In genomic region chr20:13061381-13061780, GRCh38 we compare ENCODE assay signal across 32 cellular contexts. TPM values are rescaled to one million over a fixed set of nuclear protein-coding genes. Genes with fewer than 3 reads are reported as not detected.
A peak's percentile ranks its signal among the peaks of the same experiment; 100 is the strongest.
DNase-seq lines count a peak whose midpoint lies in the region; ATAC-seq, FAIRE-seq and TF ChIP-seq lines count a peak whose summit lies in the region.
"Had no signal": no experiment of that assay in that cellular context is flagged by ENCODE, and none has a peak within 500 bp of the region (broad histone marks: within the 10 kb centered on the region; RNA-seq: fewer than 3 reads in every experiment).

No MANE protein-coding gene starts in this region.

- CTCF ChIA-PET in PC-3 (lab: Charles Lee) = no interaction called here

- POLR2A ChIA-PET in PC-3 (lab: Charles Lee; ENCODE audit: unreplicated experiment) = no interaction called here

- peak; percentile 70 for ATAC-seq in PC-3
- peak; percentile 98 for ATAC-seq in foreskin keratinocyte
- no peak for ATAC-seq in GM19395 (IDR thresholded peaks at IDR 0.05; ENCODE audit: unreplicated experiment)
- ATAC-seq: A549; activated T-cell treated with anti-CD3 and anti-CD28 coated beads, Interleukin-2, amount 50 U/mL, for 4 hours; effector memory CD8-positive, alpha-beta T cell; GM23338; K562; upper lobe of right lung; WTC11 had no signal

- H3K4me1 ChIP-seq in PC-3 (ENCODE audit: insufficient read depth, low read length) (peaks cover 12% of the 10 kb centered on the region), foreskin keratinocyte (no peaks in the 10 kb centered on the region), small intestine (ENCODE audit: control insufficient read depth in 2 of 2, insufficient read depth in 1 of 2, low read depth in 1 of 2, low read length in 1 of 2) (no peaks in the 10 kb centered on the region), ascending aorta (no peaks in the 10 kb centered on the region)
- H3K4me1 ChIP-seq: A549, upper lobe of right lung had no signal

- no peaks in the 10 kb centered on the region for H3K79me2 ChIP-seq in PC-3 (ENCODE audit: low read length)

- H3K4me2 ChIP-seq in PC-3 (ENCODE audit: low read length) = peak overlapping the region; percentile 4
- H3K4me2 ChIP-seq: A549, GM23338, SK-N-SH, smooth muscle cell had no signal

- H3K4me3 ChIP-seq in PC-3 (ENCODE audit: low read length) = no peak overlapping the region
- H3K4me3 ChIP-seq in small intestine (ENCODE audit: low read depth in 1 of 2, low read length in 2 of 2) = no peak overlapping the region
- H3K4me3 ChIP-seq in ascending aorta = no peak overlapping the region
- H3K4me3 ChIP-seq: A549, GM23338, K562, left ventricle myocardium inferior, ovary, smooth muscle cell, upper lobe of right lung had no signal

- H3K9me3 ChIP-seq in PC-3 (ENCODE audit: low read length) = no peaks in the 10 kb centered on the region
- H3K9me3 ChIP-seq in small intestine (ENCODE audit: control insufficient read depth, low read depth) = no peaks in the 10 kb centered on the region
- peaks cover 0 to 5% of the 10 kb centered on the region in 2 donors for H3K9me3 ChIP-seq in ascending aorta
- H3K9me3 ChIP-seq: ovary, SK-N-SH, upper lobe of right lung had no signal

- 0 out of 2 replicates have a peak overlapping the region, but pooled peaks have one; percentile 5 for H3K27ac ChIP-seq in PC-3 (ENCODE audit: low read length)
- no peak overlapping the region for H3K27ac ChIP-seq in foreskin keratinocyte
- H3K27ac ChIP-seq in small intestine (ENCODE audit: low read depth in 1 of 2, low read length in 1 of 2) = no peak overlapping the region
- H3K27ac ChIP-seq in ascending aorta = no peak overlapping the region
- H3K27ac ChIP-seq: A549, left ventricle myocardium inferior, ovary, upper lobe of right lung had no signal

- H3K36me3 ChIP-seq in PC-3 (ENCODE audit: low read depth, low read length) (no peaks in the 10 kb centered on the region), small intestine (ENCODE audit: control insufficient read depth in 2 of 2, insufficient read depth in 2 of 2, low read length in 2 of 2) (no peaks in the 10 kb centered on the region), ascending aorta (no peaks in the 10 kb centered on the region)
- H3K36me3 ChIP-seq: left ventricle myocardium inferior, ovary, upper lobe of right lung had no signal

- no peak overlapping the region for H3K9ac ChIP-seq in PC-3 (ENCODE audit: low read length)
- H3K9ac ChIP-seq: SK-N-SH had no signal

- H3K27me3 ChIP-seq in PC-3 (ENCODE audit: low read length) (no peaks in the 10 kb centered on the region), foreskin keratinocyte (no peaks in the 10 kb centered on the region), small intestine (ENCODE audit: control insufficient read depth in 2 of 2, insufficient read depth in 2 of 2, low read length in 2 of 2) (no peaks in the 10 kb centered on the region), ascending aorta (no peaks in the 10 kb centered on the region)
- H3K27me3 ChIP-seq: ovary, upper lobe of right lung had no signal

- no TSS peak for BruUV-seq in PC-3 (replicated peaks; lab: Mats Ljungman, UMichigan)

- intact Hi-C loops in PC-3 (cut with micrococcal nuclease) = no loop called here
- intact Hi-C loops in ascending aorta (cut with DNase I) = no loop called here

- FAIRE-seq in small intestine (lab: Jason Lieb, UNC) = no peak
- FAIRE-seq: A549, astrocyte, GM19239, K562 had no signal

- WGBS in small intestine, 3 donors = 47 to 79% (median 76%) methylated on average over 3 of the region's 3 CpGs

- H3F3A ChIP-seq in PC-3 (ENCODE audit: low read length, unreplicated experiment) = no peaks in the 10 kb centered on the region

- H3K9me2 ChIP-seq in PC-3 (replicated peaks; ENCODE audit: low read length) = no peaks in the 10 kb centered on the region
- H3K9me2 ChIP-seq: SK-N-SH had no signal

- no peak overlapping the region for H2AFZ ChIP-seq in PC-3 (ENCODE audit: low read length)
- H2AFZ ChIP-seq: GM23338 had no signal

- TF ChIP-seq CTCF in PC-3 (conservative IDR thresholded peaks at IDR 0.05; ENCODE audit: low read depth, low read length) = no peak
- TF ChIP-seq CTCF in foreskin keratinocyte (conservative IDR thresholded peaks at IDR 0.05) = no peak
- no peak for TF ChIP-seq CTCF in ascending aorta (IDR thresholded peaks at IDR 0.05)

- DNase-seq in NCI-H2029 (lab: John Stamatoyannopoulos, UW) = peak; percentile 47
- no peak for DNase-seq in NCI-H2029 treated with DMSO at 0.1 percent for 48 hours (lab: John Stamatoyannopoulos, UW)
- peak; percentile 89 for DNase-seq in DMS53 treated with DMSO at 0.1 percent for 48 hours (lab: John Stamatoyannopoulos, UW; ENCODE audit: unreplicated experiment)
- peak; percentile 92 for DNase-seq in PC-3
- DNase-seq in foreskin keratinocyte = peak; percentile 72 to 85
- no peak for DNase-seq in small intestine
- no peak for DNase-seq in ascending aorta (ENCODE audit: low spot score in 2 of 2)
- DNase-seq: activated CD4-positive, alpha-beta T cell treated with anti-CD3 and anti-CD28 coated beads, Interleukin-2, amount 50 U/mL, for 1 hour; activated T-cell treated with anti-CD3 and anti-CD28 coated beads, Interleukin-2, amount 50 U/mL, for 4 hours; caudate nucleus; CD4-positive, CD25-positive, alpha-beta regulatory T cell; cortex of kidney; effector memory CD8-positive, alpha-beta T cell; HFFc6; left ventricle myocardium inferior; mesendoderm; NCI-H1092 treated with DMSO at 0.1 percent for 48 hours; NCI-H2081 treated with DMSO at 0.1 percent for 48 hours; NCI-H526; ovary; retina; SK-N-SH; stimulated activated naive CD4-positive, alpha-beta T cell; upper lobe of right lung had no signal

- H4K20me1 ChIP-seq in PC-3 (ENCODE audit: low read length) = no peaks in the 10 kb centered on the region

RNA-seq across cellular contexts. Expression of gene SPTLC3, which starts 52.6 kb away (rescaled TPM):
- total RNA-seq in PC-3 (2014; rRNA removed) (6.3 and 16.3 TPM in 2 replicates), foreskin keratinocyte (7.8 TPM in 2 replicates), ascending aorta (4.6 TPM)
- polyA plus RNA-seq in foreskin keratinocyte (1.7 and 1.9 TPM in 2 replicates), small intestine (1 to 10 TPM; 4.3 to 6.0 (median 5.6) TPM)
- total RNA-seq: HFFc6, K562 had no signal
- polyA plus RNA-seq: K562 had no signal

Comparison
In these comparisons a context has a peak if more than half of its experiments do, and no peak if none do; other contexts are left out.
1. DNase-seq: peak in NCI-H2029 (single experiment), DMS53 treated with DMSO at 0.1 percent for 48 hours (single experiment), PC-3 (single experiment) and foreskin keratinocyte (2 of 2); none in NCI-H2029 treated with DMSO at 0.1 percent for 48 hours (single experiment), small intestine (single experiment) and ascending aorta (0 of 2).